In the genomic region with DNA sequence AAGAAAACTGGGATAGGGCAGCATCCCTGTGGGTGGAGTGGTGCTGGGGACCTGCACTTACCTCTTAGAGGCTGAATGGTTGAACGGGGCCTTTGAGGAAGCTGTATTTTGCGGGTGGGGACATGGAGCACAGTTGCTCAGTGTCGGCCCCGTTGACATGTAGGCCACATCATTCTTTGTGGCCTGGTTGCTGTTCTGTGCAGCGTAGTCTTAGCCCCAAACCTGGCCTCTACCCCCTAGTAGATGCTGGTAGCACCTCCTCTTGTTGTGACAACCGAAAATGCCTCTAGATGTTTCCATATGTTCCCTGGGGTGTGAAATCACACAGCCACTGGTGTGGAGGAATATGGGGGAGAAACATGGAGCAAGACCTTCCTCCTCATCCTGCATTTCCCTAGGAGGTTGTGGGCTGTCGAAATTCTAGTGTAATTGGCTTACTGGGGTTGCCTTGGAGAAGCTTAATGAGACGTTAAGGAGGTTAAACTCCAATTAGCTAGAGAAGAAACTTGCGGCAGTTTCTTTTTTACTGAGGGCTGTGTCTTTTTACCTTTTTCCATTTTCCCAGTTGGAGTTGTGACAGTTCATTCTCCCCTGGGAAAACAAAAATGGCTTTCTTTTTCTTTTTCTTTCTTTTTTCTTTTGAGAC, we compare ENCODE assay signal across 14 cellular contexts. TPM values are rescaled to one million over a fixed set of nuclear protein-coding genes. Genes with fewer than 3 reads are reported as not detected.
DNase-seq lines count a peak whose midpoint lies in the region; ATAC-seq lines count a peak whose summit lies in the region.
"Had no signal": no experiment of that assay in that cellular context is flagged by ENCODE, and none has a peak within 500 bp of the region (broad histone marks: within the 10 kb centered on the region; RNA-seq: fewer than 3 reads in every experiment).

No MANE protein-coding gene starts in this region.

- POLR2A ChIA-PET in activated CD4-positive, alpha-beta memory T cell treated with anti-CD3 and anti-CD28 coated beads for 36 hours (lab: Charles Lee) = interaction anchor here (1.4 kb wide), 1 partner anchor 67 kb away, joined by 3 read pairs; no protein-coding TSS in a partner anchor

- H3K4me1 Mint-ChIP-seq in activated CD4-positive, alpha-beta T cell treated with anti-CD3 and anti-CD28 coated beads, Interleukin-2, amount 10 ng/mL, durations not matched to agents 24 days and 14 days = peaks cover 70% of the 10 kb centered on the region
- peaks cover 84% of the 10 kb centered on the region for H3K4me1 Mint-ChIP-seq in activated CD4-positive, alpha-beta memory T cell treated with anti-CD3 and anti-CD28 coated beads for 36 hours (ENCODE audit: low read depth)

- no peaks in the 10 kb centered on the region for H3K36me3 ChIP-seq in GM23248 (ENCODE audit: low read depth)
- H3K36me3 ChIP-seq: suprapubic skin had no signal

- intact Hi-C loops in activated CD4-positive, alpha-beta T cell treated with anti-CD3 and anti-CD28 coated beads, Interleukin-2, amount 10 ng/mL, durations not matched to agents 24 days and 14 days (cut with micrococcal nuclease) = no loop called here
- intact Hi-C loops in activated CD4-positive, alpha-beta memory T cell treated with anti-CD3 and anti-CD28 coated beads for 36 hours (cut with micrococcal nuclease) = no loop called here

- ATAC-seq in HG02610 (IDR thresholded peaks at IDR 0.05; ENCODE audit: unreplicated experiment) = no peak
- ATAC-seq: HCT116, K562 had no signal

- H2AFZ ChIP-seq in GM23248 = no peak overlapping the region

- H3K4me3 Mint-ChIP-seq in activated CD4-positive, alpha-beta T cell treated with anti-CD3 and anti-CD28 coated beads, Interleukin-2, amount 10 ng/mL, durations not matched to agents 24 days and 14 days = peak overlapping the region; percentile 51
- no peak overlapping the region for H3K4me3 Mint-ChIP-seq in activated CD4-positive, alpha-beta memory T cell treated with anti-CD3 and anti-CD28 coated beads for 36 hours

- peaks cover 54% of the 10 kb centered on the region for H3K36me3 Mint-ChIP-seq in activated CD4-positive, alpha-beta T cell treated with anti-CD3 and anti-CD28 coated beads, Interleukin-2, amount 10 ng/mL, durations not matched to agents 24 days and 14 days (ENCODE audit: low read depth)
- peaks cover 31% of the 10 kb centered on the region for H3K36me3 Mint-ChIP-seq in activated CD4-positive, alpha-beta memory T cell treated with anti-CD3 and anti-CD28 coated beads for 36 hours

- 89 to 91% methylated on average over 9 of the region's 9 CpGs for WGBS in GM23248 (ENCODE audit: low coverage in 1 of 2, low lambda C conversion rate in 2 of 2, missing lambda C conversion rate in 2 of 2), 2 experiments

- H3K9me2 ChIP-seq in GM23248 (ENCODE audit: insufficient read depth) = no peaks in the 10 kb centered on the region

- no peaks in the 10 kb centered on the region for H3K27me3 ChIP-seq in GM23248 (replicated peaks; ENCODE audit: insufficient read depth)
- H3K27me3 ChIP-seq: suprapubic skin had no signal

- peaks cover 100% of the 10 kb centered on the region for H3K79me2 ChIP-seq in GM23248 (ENCODE audit: insufficient read depth)

- in situ Hi-C loops in GM23248 (cut with MboI) = no loop called here

- H3K27ac Mint-ChIP-seq in activated CD4-positive, alpha-beta T cell treated with anti-CD3 and anti-CD28 coated beads, Interleukin-2, amount 10 ng/mL, durations not matched to agents 24 days and 14 days = peak overlapping the region; percentile 96
- H3K27ac Mint-ChIP-seq in activated CD4-positive, alpha-beta memory T cell treated with anti-CD3 and anti-CD28 coated beads for 36 hours = peak overlapping the region; percentile 100

- no peak overlapping the region for H3K4me2 ChIP-seq in GM23248 (ENCODE audit: unreplicated experiment)

- CTCF ChIA-PET in activated CD4-positive, alpha-beta memory T cell treated with anti-CD3 and anti-CD28 coated beads for 36 hours (lab: Charles Lee) = interaction anchor here (1.4 to 2.3 kb wide), 2 partner anchors 8 to 71 kb away, joined by 3 to 12 read pairs; partner anchors contain the start of gene CEP20

- peaks cover 17% of the 10 kb centered on the region for H4K20me1 ChIP-seq in GM23248 (ENCODE audit: insufficient read depth)

- H3K27ac ChIP-seq in GM23248 = no peak overlapping the region
- H3K27ac ChIP-seq: suprapubic skin had no signal

- peaks cover 13% of the 10 kb centered on the region for H3F3A ChIP-seq in GM23248 (ENCODE audit: insufficient read depth)

- peak; percentile 60 for DNase-seq in activated CD4-positive, alpha-beta T cell treated with anti-CD3 and anti-CD28 coated beads, Interleukin-2, amount 10 ng/mL, durations not matched to agents 24 days and 14 days
- DNase-seq in activated CD4-positive, alpha-beta T cell treated with anti-CD3 and anti-CD28 coated beads for 1 hour = no peak
- no peak for DNase-seq in activated CD4-positive, alpha-beta memory T cell treated with anti-CD3 and anti-CD28 coated beads for 36 hours
- peak; percentile 84 for DNase-seq in left kidney (ENCODE audit: low read depth, low spot score)
- peak; percentile 35 for DNase-seq in stimulated activated CD8-positive, alpha-beta memory T cell treated with anti-CD3 and anti-CD28 coated beads, Interleukin-4, amount 100 ng/mL, for 48 hours
- DNase-seq in HUDEP-2 (lab: John Stamatoyannopoulos, UW; ENCODE audit: unreplicated experiment in 76 of 76) = no peak
- DNase-seq in GM23248 = no peak
- DNase-seq: DMS79; effector CD4-positive, alpha-beta T cell; NCI-H2081 treated with DMSO at 0.1 percent for 48 hours had no signal

- peaks cover 24% of the 10 kb centered on the region for H3K4me1 ChIP-seq in GM23248 (ENCODE audit: insufficient read depth)

- H3K4me3 ChIP-seq in GM23248 = no peak overlapping the region
- H3K4me3 ChIP-seq: K562, suprapubic skin had no signal

- no peaks in the 10 kb centered on the region for H3K9me3 ChIP-seq in GM23248 (ENCODE audit: low read depth)
- H3K9me3 ChIP-seq: suprapubic skin had no signal

- H3K27me3 Mint-ChIP-seq in activated CD4-positive, alpha-beta T cell treated with anti-CD3 and anti-CD28 coated beads, Interleukin-2, amount 10 ng/mL, durations not matched to agents 24 days and 14 days = no peaks in the 10 kb centered on the region
- H3K27me3 Mint-ChIP-seq in activated CD4-positive, alpha-beta memory T cell treated with anti-CD3 and anti-CD28 coated beads for 36 hours = no peaks in the 10 kb centered on the region

- no peak overlapping the region for H3K9ac ChIP-seq in GM23248

- peaks cover 4% of the 10 kb centered on the region for H3K9me3 Mint-ChIP-seq in activated CD4-positive, alpha-beta T cell treated with anti-CD3 and anti-CD28 coated beads, Interleukin-2, amount 10 ng/mL, durations not matched to agents 24 days and 14 days
- H3K9me3 Mint-ChIP-seq in activated CD4-positive, alpha-beta memory T cell treated with anti-CD3 and anti-CD28 coated beads for 36 hours = peaks cover 17% of the 10 kb centered on the region

RNA-seq across cellular contexts. Expression of gene ABCC1, which starts 9.4 kb away (rescaled TPM):
- 92.2 and 93.5 TPM in 2 replicates for total RNA-seq in activated CD4-positive, alpha-beta T cell treated with anti-CD3 and anti-CD28 coated beads, Interleukin-2, amount 10 ng/mL, durations not matched to agents 24 days and 14 days
- total RNA-seq in activated CD4-positive, alpha-beta memory T cell treated with anti-CD3 and anti-CD28 coated beads for 36 hours = 10 to 100 TPM; 49.1 to 50.3 TPM
- total RNA-seq in GM23248 (2014; rRNA removed; shearing (Covaris generic)) = 25.5 and 28.6 TPM in 2 replicates
- polyA plus RNA-seq in GM23248 (2016; fragmentation: Nextera tagmentation; extraction: Ambion mirVana) = 16.2 and 16.5 TPM in 2 replicates

Comparison
In these comparisons a context has a peak if more than half of its experiments do, and no peak if none do; other contexts are left out.
1. DNase-seq: peak in activated CD4-positive, alpha-beta T cell treated with anti-CD3 and anti-CD28 coated beads, Interleukin-2, amount 10 ng/mL, durations not matched to agents 24 days and 14 days (single experiment), left kidney (single experiment) and stimulated activated CD8-positive, alpha-beta memory T cell treated with anti-CD3 and anti-CD28 coated beads, Interleukin-4, amount 100 ng/mL, for 48 hours (single experiment); none in activated CD4-positive, alpha-beta T cell treated with anti-CD3 and anti-CD28 coated beads for 1 hour (single experiment), activated CD4-positive, alpha-beta memory T cell treated with anti-CD3 and anti-CD28 coated beads for 36 hours (single experiment), HUDEP-2 (0 of 76) and GM23248 (single experiment).